ENCODE assay signal across 1 cellular context in genomic region chr14:75877292-75877691, GRCh38.
TF ChIP-seq lines count a peak whose summit lies in the region.

No MANE protein-coding gene starts in this region.

TF ChIP-seq in GM23338, 12 proteins besides CTCF, POLR2A, EP300 and RAD21 (continued from another document):
- TF ChIP-seq REST (IDR thresholded peaks at IDR 0.05; ENCODE audit: unreplicated experiment) (no peak), NANOG (IDR thresholded peaks at IDR 0.05; ENCODE audit: borderline replicate concordance) (no peak), JUNB (IDR thresholded peaks at IDR 0.05; ENCODE audit: unreplicated experiment) (no peak), ZNF331 (CRISPR knock-in tag; IDR thresholded peaks at IDR 0.05; ENCODE audit: low read depth) (no peak), EZH2phosphoT487 (IDR thresholded peaks at IDR 0.05; ENCODE audit: unreplicated experiment) (no peak), ZNF114 (CRISPR knock-in tag; IDR thresholded peaks at IDR 0.05) (no peak), POLR2AphosphoS5 (IDR thresholded peaks at IDR 0.05; ENCODE audit: low read depth) (no peak)
TF ChIP-seq in GM23338: peak in this region for 0.
